ENCODE assay signal across 9 cellular contexts in genomic region chr16:29943846-29944669, GRCh38. TPM values are rescaled to one million over a fixed set of nuclear protein-coding genes. Genes with fewer than 3 reads are reported as not detected.
DNase-seq lines count a peak whose midpoint lies in the region; ATAC-seq lines count a peak whose summit lies in the region.
"Had no signal": no experiment of that assay in that cellular context is flagged by ENCODE, and none has a peak within 500 bp of the region (broad histone marks: within the 10 kb centered on the region; RNA-seq: fewer than 3 reads in every experiment).

No MANE protein-coding gene starts in this region.

- intact Hi-C loops in posterior vena cava (cut with DNase I): loop anchor here in 1 of 2 donors (10.0 kb wide), 1 partner anchor 69 kb away; no protein-coding TSS in a partner anchor

- peak; percentile 98 for ATAC-seq in esophagus mucosa
- no peak for ATAC-seq in GM21529 (IDR thresholded peaks at IDR 0.05; ENCODE audit: unreplicated experiment)

- DNase-seq in DMS153 (lab: John Stamatoyannopoulos, UW) (peak; percentile 66), DMS153 treated with DMSO at 0.1 percent for 48 hours (lab: John Stamatoyannopoulos, UW; ENCODE audit: unreplicated experiment) (no peak), OCI-M1 (lab: John Stamatoyannopoulos, UW) (peak; percentile 86), posterior vena cava (ENCODE audit: low spot score) (peak; percentile 83), midbrain (lab: John Stamatoyannopoulos, UW) (no peak), middle frontal gyrus (ENCODE audit: extremely low spot score, low spot score) (no peak)

RNA-seq across cellular contexts. Expression of gene TMEM219, which starts 17.8 kb away (rescaled TPM):
- total RNA-seq in esophagus mucosa (74.5 TPM), posterior vena cava (10 to 100 TPM; 58.4 to 80.9 TPM)

RNA-seq across cellular contexts. Expression of gene KCTD13, which starts 18.0 kb away (rescaled TPM):
- total RNA-seq in esophagus mucosa: 11.1 TPM
- 10 to 100 TPM; 13.1 to 16.1 TPM for total RNA-seq in posterior vena cava

RNA-seq across cellular contexts. Expression of gene TAOK2, which starts 29.6 kb away (rescaled TPM):
- 17.7 TPM for total RNA-seq in esophagus mucosa
- 10 to 100 TPM; 35.0 to 35.7 TPM for total RNA-seq in posterior vena cava

RNA-seq across cellular contexts. Expression of gene ASPHD1, which starts 43.8 kb away (rescaled TPM):
- total RNA-seq in esophagus mucosa: 1.00 TPM
- under 1 TPM; 0.33 to 0.51 TPM for total RNA-seq in posterior vena cava
- total RNA-seq: B cell had no signal

RNA-seq across cellular contexts. Expression of gene SEZ6L2, which starts 44.7 kb away (rescaled TPM):
- total RNA-seq in esophagus mucosa (2.9 TPM), posterior vena cava (1 to 10 TPM in 1 of 2 donors, under 1 TPM in 1; 0.86 to 1.2 TPM)
- total RNA-seq: B cell had no signal

Comparison
In these comparisons a context has a peak if more than half of its experiments do, and no peak if none do; other contexts are left out.
1. DNase-seq: peak in DMS153 (single experiment), OCI-M1 (single experiment) and posterior vena cava (single experiment); none in DMS153 treated with DMSO at 0.1 percent for 48 hours (single experiment), midbrain (single experiment) and middle frontal gyrus (single experiment).